Comparison of ENCODE assay signal across 19 cellular contexts in genomic region chr11:35953081-35953480, GRCh38. TPM values are rescaled to one million over a fixed set of nuclear protein-coding genes. Genes with fewer than 3 reads are reported as not detected.
DNase-seq lines count a peak whose midpoint lies in the region; ATAC-seq, FAIRE-seq and TF ChIP-seq lines count a peak whose summit lies in the region.
"Had no signal": no experiment of that assay in that cellular context is flagged by ENCODE, and none has a peak within 500 bp of the region (broad histone marks: within the 10 kb centered on the region; RNA-seq: fewer than 3 reads in every experiment).

No MANE protein-coding gene starts in this region.

- H3K4me2 ChIP-seq in GM12878 (ENCODE audit: control insufficient read depth, insufficient read depth): no peak overlapping the region
- peak overlapping the region; percentile 56 for H3K4me2 ChIP-seq in skeletal muscle satellite cell (ENCODE audit: low read length)

- H3K27me3 ChIP-seq in GM12878 (replicated peaks in 1 of 2; ENCODE audit: control insufficient read depth in 2 of 2, insufficient read depth in 2 of 2, low read length in 1 of 2) (no peaks in the 10 kb centered on the region), skeletal muscle satellite cell (ENCODE audit: control insufficient read depth, insufficient read depth, low read length) (no peaks in the 10 kb centered on the region), Caco-2 (replicated peaks; ENCODE audit: control insufficient read depth, insufficient read depth, low read length) (no peaks in the 10 kb centered on the region)

- H3K36me3 Mint-ChIP-seq in stimulated activated memory B cell treated with anti-CD40 and anti-IgM and Interleukin-4, amounts not matched to agents 10 μg/mL and 1 μg/mL and 100 μg/mL, for 72 hours: no peaks in the 10 kb centered on the region
- H3K36me3 Mint-ChIP-seq in Caco-2 (ENCODE audit: insufficient read depth, unreplicated experiment): no peaks in the 10 kb centered on the region
- H3K36me3 Mint-ChIP-seq in chondrocyte (ENCODE audit: low read depth): no peaks in the 10 kb centered on the region
- H3K36me3 Mint-ChIP-seq: activated CD8-positive, alpha-beta memory T cell treated with anti-CD3 and anti-CD28 coated beads, Interleukin-2, amount 10 ng/mL, durations not matched to agents 7 days and 5 days; activated naive CD4-positive, alpha-beta T cell treated with anti-CD3 and anti-CD28 coated beads, Interleukin-2, amount 50 U/mL, for 24 hours; immature natural killer cell; naive B cell had no signal

- no peaks in the 10 kb centered on the region for H3K36me3 ChIP-seq in GM12878 (ENCODE audit: control insufficient read depth in 2 of 2, insufficient read depth in 2 of 2, low read length in 1 of 2)
- no peaks in the 10 kb centered on the region for H3K36me3 ChIP-seq in kidney (ENCODE audit: control insufficient read depth in 1 of 2, insufficient read depth in 2 of 2, low read length in 2 of 2)
- H3K36me3 ChIP-seq in skeletal muscle satellite cell (ENCODE audit: insufficient read depth, low read length): no peaks in the 10 kb centered on the region
- no peaks in the 10 kb centered on the region for H3K36me3 ChIP-seq in Caco-2 (ENCODE audit: control insufficient read depth, insufficient read depth, low read length)
- H3K36me3 ChIP-seq: thoracic aorta had no signal

- FAIRE-seq in GM12878 (lab: Jason Lieb, UNC) (no peak), kidney (lab: Jason Lieb, UNC) (no peak)
- FAIRE-seq: A204.1, small intestine had no signal

- peaks cover 6% of the 10 kb centered on the region for H3K27me3 Mint-ChIP-seq in stimulated activated memory B cell treated with anti-CD40 and anti-IgM and Interleukin-4, amounts not matched to agents 10 μg/mL and 1 μg/mL and 100 μg/mL, for 72 hours
- H3K27me3 Mint-ChIP-seq in Caco-2 (ENCODE audit: insufficient read depth, unreplicated experiment) (no peaks in the 10 kb centered on the region), chondrocyte (ENCODE audit: low read depth) (no peaks in the 10 kb centered on the region)
- H3K27me3 Mint-ChIP-seq: dendritic cell treated with granulocyte-macrophage colony-stimulating factor and Interleukin-4, amounts not matched to agents 40 ng/mL and 50 ng/mL, for 4 days had no signal

- POLR2A ChIA-PET in GM12878 (lab: Charles Lee) (no interaction called here), Caco-2 (lab: Charles Lee) (no interaction called here)

- H2AFZ ChIP-seq in GM12878 (ENCODE audit: control insufficient read depth, low read depth, low read length): no peak overlapping the region

- H3K4me1 ChIP-seq in GM12878 (ENCODE audit: control insufficient read depth, insufficient read depth, low read length) (no peaks in the 10 kb centered on the region), kidney (ENCODE audit: control insufficient read depth in 1 of 2, insufficient read depth in 1 of 2, low read depth in 1 of 2, low read length in 2 of 2) (no peaks in the 10 kb centered on the region), skeletal muscle satellite cell (ENCODE audit: control insufficient read depth, insufficient read depth, low read length) (peaks cover 34% of the 10 kb centered on the region), Caco-2 (no peaks in the 10 kb centered on the region)

- H3K4me3 ChIP-seq in GM12878 (no peak overlapping the region), kidney (ENCODE audit: low read length in 2 of 2) (no peak overlapping the region), skeletal muscle satellite cell (ENCODE audit: low read length) (no peak overlapping the region), Caco-2 (ENCODE audit: low read depth, low read length) (no peak overlapping the region)
- H3K4me3 ChIP-seq: thoracic aorta had no signal

- DNase-seq in NCI-H2081 (lab: John Stamatoyannopoulos, UW) (peak; percentile 29 to 61), NCI-H2081 treated with DMSO at 0.1 percent for 48 hours (lab: John Stamatoyannopoulos, UW) (no peak), GM12878 (ENCODE audit: low read depth, low spot score) (no peak), kidney (peak; percentile 75), Caco-2 (no peak), chondrocyte (ENCODE audit: low spot score) (no peak)
- DNase-seq: activated CD8-positive, alpha-beta memory T cell treated with anti-CD3 and anti-CD28 coated beads, Interleukin-2, amount 10 ng/mL, durations not matched to agents 7 days and 5 days; GOT3; immature natural killer cell; IMR-90; naive B cell; NCI-H1436; small intestine had no signal

- H3K4me1 Mint-ChIP-seq in stimulated activated memory B cell treated with anti-CD40 and anti-IgM and Interleukin-4, amounts not matched to agents 10 μg/mL and 1 μg/mL and 100 μg/mL, for 72 hours: no peaks in the 10 kb centered on the region
- no peaks in the 10 kb centered on the region for H3K4me1 Mint-ChIP-seq in Caco-2 (ENCODE audit: low read depth, unreplicated experiment)
- H3K4me1 Mint-ChIP-seq in chondrocyte (ENCODE audit: low read depth): peaks cover 7% of the 10 kb centered on the region
- H3K4me1 Mint-ChIP-seq: activated CD8-positive, alpha-beta memory T cell treated with anti-CD3 and anti-CD28 coated beads, Interleukin-2, amount 10 ng/mL, durations not matched to agents 7 days and 5 days; activated naive CD4-positive, alpha-beta T cell treated with anti-CD3 and anti-CD28 coated beads, Interleukin-2, amount 50 U/mL, for 24 hours; immature natural killer cell; naive B cell had no signal

- H3K27ac Mint-ChIP-seq in stimulated activated memory B cell treated with anti-CD40 and anti-IgM and Interleukin-4, amounts not matched to agents 10 μg/mL and 1 μg/mL and 100 μg/mL, for 72 hours: no peak overlapping the region
- H3K27ac Mint-ChIP-seq in Caco-2 (ENCODE audit: unreplicated experiment) (no peak overlapping the region), chondrocyte (ENCODE audit: unreplicated experiment) (no peak overlapping the region)
- H3K27ac Mint-ChIP-seq: activated CD8-positive, alpha-beta memory T cell treated with anti-CD3 and anti-CD28 coated beads, Interleukin-2, amount 10 ng/mL, durations not matched to agents 7 days and 5 days; activated naive CD4-positive, alpha-beta T cell treated with anti-CD3 and anti-CD28 coated beads, Interleukin-2, amount 50 U/mL, for 24 hours; dendritic cell treated with granulocyte-macrophage colony-stimulating factor and Interleukin-4, amounts not matched to agents 40 ng/mL and 50 ng/mL, for 4 days; immature natural killer cell; naive B cell had no signal

- H3K9me3 Mint-ChIP-seq in stimulated activated memory B cell treated with anti-CD40 and anti-IgM and Interleukin-4, amounts not matched to agents 10 μg/mL and 1 μg/mL and 100 μg/mL, for 72 hours: no peaks in the 10 kb centered on the region
- H3K9me3 Mint-ChIP-seq in Caco-2 (ENCODE audit: unreplicated experiment) (no peaks in the 10 kb centered on the region), chondrocyte (ENCODE audit: low read depth) (no peaks in the 10 kb centered on the region)
- H3K9me3 Mint-ChIP-seq: activated naive CD4-positive, alpha-beta T cell treated with anti-CD3 and anti-CD28 coated beads, Interleukin-2, amount 50 U/mL, for 24 hours; dendritic cell treated with granulocyte-macrophage colony-stimulating factor and Interleukin-4, amounts not matched to agents 40 ng/mL and 50 ng/mL, for 4 days; immature natural killer cell; naive B cell had no signal

- H3K79me2 ChIP-seq in GM12878 (ENCODE audit: control insufficient read depth, insufficient read depth, low read length): no peaks in the 10 kb centered on the region

- in situ Hi-C loops in GM12878 (cut with MboI): no loop called here

- no peak for TF ChIP-seq EP300 in GM12878 (IDR thresholded peaks at IDR 0.05; ENCODE audit: borderline replicate concordance in 1 of 2, control insufficient read depth in 1 of 2, low read depth in 2 of 2, low read length in 2 of 2)

- ATAC-seq in GM12878: no peak
- ATAC-seq in stimulated activated memory B cell treated with anti-CD40 and anti-IgM and Interleukin-4, amounts not matched to agents 10 μg/mL and 1 μg/mL and 100 μg/mL, for 72 hours: no peak
- ATAC-seq: activated CD8-positive, alpha-beta memory T cell treated with anti-CD3 and anti-CD28 coated beads, Interleukin-2, amount 10 ng/mL, durations not matched to agents 7 days and 5 days had no signal

- SMC1A ChIA-PET in GM12878 (lab: Charles Lee; ENCODE audit: uncharacterized antibody, unreplicated experiment): interaction anchor here (0.9 to 1.6 kb wide), 2 partner anchors 16 to 116 kb away, joined by 3 read pairs; no protein-coding TSS in a partner anchor

- H3K9me3 ChIP-seq in GM12878 (replicated peaks; ENCODE audit: control insufficient read depth, insufficient read depth, low read length) (no peaks in the 10 kb centered on the region), kidney (ENCODE audit: control insufficient read depth in 1 of 2, low read length in 2 of 2) (no peaks in the 10 kb centered on the region), skeletal muscle satellite cell (replicated peaks; ENCODE audit: low read length) (no peaks in the 10 kb centered on the region), Caco-2 (no peaks in the 10 kb centered on the region)
- H3K9me3 ChIP-seq: thoracic aorta had no signal

- TF ChIP-seq POLR2A in GM12878 (IDR thresholded peaks at IDR 0.05; ENCODE audit: low read depth, low read length): no peak

- no TSS peak for BruUV-seq in GM12878 (replicated peaks; lab: Mats Ljungman, UMichigan)
- no TSS peak for BruUV-seq in Caco-2 (replicated peaks; lab: Mats Ljungman, UMichigan)

- RAD21 ChIA-PET in GM12878 (lab: Charles Lee; ENCODE audit: unreplicated experiment): no interaction called here

- intact Hi-C loops in GM12878 (cut with micrococcal nuclease; ENCODE audit: unreplicated experiment): no loop called here
- intact Hi-C loops in kidney (cut with DNase I): no loop called here
- intact Hi-C loops in Caco-2 (cut with micrococcal nuclease; ENCODE audit: unreplicated experiment): no loop called here

- TF ChIP-seq RAD21 in GM12878 (IDR thresholded peaks at IDR 0.05; ENCODE audit: insufficient read depth, low read depth, low read length): no peak

- H3K27ac ChIP-seq in GM12878 (ENCODE audit: control insufficient read depth, insufficient read depth): no peak overlapping the region
- H3K27ac ChIP-seq in kidney (ENCODE audit: low read depth in 2 of 2, low read length in 2 of 2): no peak overlapping the region
- H3K27ac ChIP-seq: thoracic aorta had no signal

- H3K9ac ChIP-seq in GM12878 (ENCODE audit: control insufficient read depth, insufficient read depth, low read length) (no peak overlapping the region), kidney (ENCODE audit: low read length in 2 of 2) (no peak overlapping the region), skeletal muscle satellite cell (ENCODE audit: low read depth, low read length) (no peak overlapping the region)

- H4K20me1 ChIP-seq in GM12878 (ENCODE audit: control insufficient read depth, insufficient read depth): no peaks in the 10 kb centered on the region

- H3K4me3 Mint-ChIP-seq in stimulated activated memory B cell treated with anti-CD40 and anti-IgM and Interleukin-4, amounts not matched to agents 10 μg/mL and 1 μg/mL and 100 μg/mL, for 72 hours: no peak overlapping the region
- H3K4me3 Mint-ChIP-seq in Caco-2 (ENCODE audit: unreplicated experiment) (no peak overlapping the region), chondrocyte (ENCODE audit: unreplicated experiment) (no peak overlapping the region)
- H3K4me3 Mint-ChIP-seq: activated CD8-positive, alpha-beta memory T cell treated with anti-CD3 and anti-CD28 coated beads, Interleukin-2, amount 10 ng/mL, durations not matched to agents 7 days and 5 days; activated naive CD4-positive, alpha-beta T cell treated with anti-CD3 and anti-CD28 coated beads, Interleukin-2, amount 50 U/mL, for 24 hours; dendritic cell treated with granulocyte-macrophage colony-stimulating factor and Interleukin-4, amounts not matched to agents 40 ng/mL and 50 ng/mL, for 4 days; immature natural killer cell; naive B cell had no signal

- WGBS in GM12878 (ENCODE audit: insufficient coverage, insufficient replicate concordance, low lambda C conversion rate, missing lambda C conversion rate): 58% methylated on average over 8 of the region's 8 CpGs

- CTCF ChIA-PET in GM12878 (lab: Yijun Ruan, JAX) (interaction anchor here (0.9 kb wide), 1 partner anchor 89 kb away, joined by 3 read pairs; no protein-coding TSS in a partner anchor), Caco-2 (lab: Charles Lee) (no interaction called here)

- TF ChIP-seq CTCF in GM12878 (IDR thresholded peaks at IDR 0.05 in 2 of 3, conservative IDR thresholded peaks at IDR 0.05 in 1 of 3; ENCODE audit: control insufficient read depth in 2 of 3, extremely low read depth in 1 of 3, insufficient read depth in 1 of 3, low read depth in 3 of 3, low read length in 3 of 3): no peak
- TF ChIP-seq CTCF in kidney (IDR thresholded peaks at IDR 0.05; ENCODE audit: borderline replicate concordance, extremely low read depth, insufficient read depth): no peak
- TF ChIP-seq CTCF in Caco-2 (IDR thresholded peaks at IDR 0.05; ENCODE audit: insufficient read depth in 1 of 2, low read depth in 1 of 2, low read length in 1 of 2, severe bottlenecking in 1 of 2, unreplicated experiment in 1 of 2): no peak
- TF ChIP-seq CTCF in chondrocyte (IDR thresholded peaks at IDR 0.05): no peak

RNA-seq across cellular contexts. Expression of gene LDLRAD3, which starts 9.2 kb away (rescaled TPM):
- 23.5 and 23.7 TPM in 2 replicates for total RNA-seq in GM12878 (2013; cell fraction: nucleolus; rRNA removed)
- total RNA-seq in GM12878 (2014; rRNA removed) (8.8 and 9.3 TPM in 2 replicates), GM12878 (2014; rRNA removed; fragmentation: Illumina TruSeq; extraction: Trizol) (7.9 and 8.0 TPM in 2 replicates), GM12878 (2021) (15.4 and 16.5 TPM in 2 replicates), kidney (14.2 TPM), Caco-2 (2022) (9.9 and 11.8 TPM in 2 replicates), chondrocyte (7.4 to 14.8 TPM (median 8.6 TPM) in 3 replicates)
- 0.22 TPM for polyA plus RNA-seq in GM12878 (2011; ENCODE audit: low read depth)
- polyA plus RNA-seq in GM12878 (2011; rRNA removed) (1.3 and 2.7 TPM in 2 replicates), GM12878 (2014; fragmentation: Illumina TruSeq; extraction: Trizol) (14.3 and 17.2 TPM in 2 replicates), GM12878 (2014; fragmentation: Nextera tagmentation; extraction: Ambion mirVana) (1 to 10 TPM; 2.5 to 3.1 TPM), GM12878 (2014; rRNA removed) (12.0 and 14.1 TPM in 2 replicates), GM12878 (2016; fragmentation: Nextera tagmentation; extraction: Ambion mirVana) (10 to 100 TPM; 13.0 to 14.5 TPM), kidney (ENCODE audit: insufficient read depth, low read depth, low replicate concordance) (1.2 TPM)
- polyA plus RNA-seq in GM12878 (2011; cell fraction: cytosol; rRNA removed): 2.6 TPM in 2 replicates
- 1.9 and 2.9 TPM in 2 replicates for polyA plus RNA-seq in GM12878 (2011; cell fraction: nucleus; rRNA removed)
- polyA plus RNA-seq in GM12878 (2012): 0.65 and 0.80 TPM in 2 replicates
- polyA minus RNA-seq in GM12878 (2011; rRNA and poly(A)+ RNA removed): 1.8 and 3.3 TPM in 2 replicates
- polyA minus RNA-seq in GM12878 (2011; cell fraction: cytosol; rRNA and poly(A)+ RNA removed): 2.5 and 4.4 TPM in 2 replicates
- polyA minus RNA-seq in GM12878 (2011; cell fraction: nucleus; rRNA and poly(A)+ RNA removed): 1.5 and 2.6 TPM in 2 replicates
- 9.9 and 12.2 TPM in 2 replicates for total RNA-seq in skeletal muscle satellite cell (2012; rRNA removed)
- total RNA-seq: activated CD8-positive, alpha-beta memory T cell treated with anti-CD3 and anti-CD28 coated beads, Interleukin-2, amount 10 ng/mL, durations not matched to agents 7 days and 5 days had no signal

Comparison
In these comparisons a context has a peak if more than half of its experiments do, and no peak if none do; other contexts are left out.
1. DNase-seq: peak in NCI-H2081 (2 of 2) and kidney (single experiment); none in NCI-H2081 treated with DMSO at 0.1 percent for 48 hours (single experiment), GM12878 (single experiment), Caco-2 (0 of 2) and chondrocyte (single experiment).